Comparison of ENCODE assay signal across 16 cellular contexts in the genomic region with DNA sequence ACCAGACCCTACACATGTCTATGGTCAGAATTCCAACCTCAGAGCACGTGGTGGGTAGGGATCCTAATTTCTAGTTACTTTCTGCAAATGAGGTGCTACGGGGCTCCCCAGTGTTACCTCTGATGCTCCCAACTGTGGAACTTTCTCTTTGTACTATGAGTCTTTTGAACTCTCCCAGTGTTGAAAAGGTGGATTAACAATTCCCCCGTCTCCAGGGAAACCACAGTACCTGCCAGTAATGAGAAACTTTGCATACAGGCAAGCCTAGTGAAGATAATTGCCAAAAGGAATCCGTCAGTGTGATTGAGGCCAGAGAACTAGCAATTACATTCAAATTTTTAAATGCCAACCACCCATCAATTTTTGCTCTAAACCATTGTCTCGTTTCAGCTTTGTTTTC.
"Had no signal": no experiment of that assay in that cellular context is flagged by ENCODE, and none has a peak within 500 bp of the region (broad histone marks: within the 10 kb centered on the region; RNA-seq: fewer than 3 reads in every experiment).

No MANE protein-coding gene starts in this region.

- DNase-seq: activated naive CD4-positive, alpha-beta T cell; activated T-cell treated with anti-CD3 and anti-CD28 coated beads, Interleukin-2, amount 50 U/mL, for 1 hour; adrenal gland; brain microvascular endothelial cell; effector CD4-positive, alpha-beta T cell; foreskin keratinocyte; nephron progenitor cell; stimulated activated CD4-positive, alpha-beta T cell treated with anti-CD3 and anti-CD28 coated beads, Interleukin-2, amount 100 ng/mL, for 48 hours; stimulated activated CD8-positive, alpha-beta memory T cell treated with anti-CD3 and anti-CD28 coated beads, Interleukin-4, amount 100 ng/mL, for 48 hours; stimulated activated naive B cell treated with anti-CD40 and anti-IgM and Interleukin-4, amounts not matched to agents 10 μg/mL and 1 μg/mL and 100 μg/mL, for 72 hours; T-helper 9 cell; transverse colon; uterus had no signal

- H3K27me3 ChIP-seq: adrenal gland, ascending aorta, brain microvascular endothelial cell, foreskin keratinocyte, transverse colon, uterus had no signal

- H3K27ac ChIP-seq: adrenal gland, ascending aorta, brain microvascular endothelial cell, foreskin keratinocyte, transverse colon, uterus had no signal

- H3K4me1 ChIP-seq: ascending aorta, uterus had no signal

- H3K36me3 ChIP-seq: adrenal gland, ascending aorta, brain microvascular endothelial cell, transverse colon, uterus had no signal

- H3K9me3 ChIP-seq: adrenal gland, ascending aorta, transverse colon, uterus had no signal

- H3K4me3 ChIP-seq: adrenal gland, ascending aorta, transverse colon, uterus had no signal

- FAIRE-seq: endometrium had no signal

- ATAC-seq: activated T-helper 17 cell treated with anti-CD3 and anti-CD28 coated beads, Interleukin-2, amount 50 U/mL, for 72 hours; foreskin keratinocyte; stimulated activated naive B cell treated with anti-CD40 and anti-IgM and Interleukin-4, amounts not matched to agents 10 μg/mL and 1 μg/mL and 100 μg/mL, for 72 hours had no signal
